Comparison of ENCODE assay signal across 9 cellular contexts in the genomic region with DNA sequence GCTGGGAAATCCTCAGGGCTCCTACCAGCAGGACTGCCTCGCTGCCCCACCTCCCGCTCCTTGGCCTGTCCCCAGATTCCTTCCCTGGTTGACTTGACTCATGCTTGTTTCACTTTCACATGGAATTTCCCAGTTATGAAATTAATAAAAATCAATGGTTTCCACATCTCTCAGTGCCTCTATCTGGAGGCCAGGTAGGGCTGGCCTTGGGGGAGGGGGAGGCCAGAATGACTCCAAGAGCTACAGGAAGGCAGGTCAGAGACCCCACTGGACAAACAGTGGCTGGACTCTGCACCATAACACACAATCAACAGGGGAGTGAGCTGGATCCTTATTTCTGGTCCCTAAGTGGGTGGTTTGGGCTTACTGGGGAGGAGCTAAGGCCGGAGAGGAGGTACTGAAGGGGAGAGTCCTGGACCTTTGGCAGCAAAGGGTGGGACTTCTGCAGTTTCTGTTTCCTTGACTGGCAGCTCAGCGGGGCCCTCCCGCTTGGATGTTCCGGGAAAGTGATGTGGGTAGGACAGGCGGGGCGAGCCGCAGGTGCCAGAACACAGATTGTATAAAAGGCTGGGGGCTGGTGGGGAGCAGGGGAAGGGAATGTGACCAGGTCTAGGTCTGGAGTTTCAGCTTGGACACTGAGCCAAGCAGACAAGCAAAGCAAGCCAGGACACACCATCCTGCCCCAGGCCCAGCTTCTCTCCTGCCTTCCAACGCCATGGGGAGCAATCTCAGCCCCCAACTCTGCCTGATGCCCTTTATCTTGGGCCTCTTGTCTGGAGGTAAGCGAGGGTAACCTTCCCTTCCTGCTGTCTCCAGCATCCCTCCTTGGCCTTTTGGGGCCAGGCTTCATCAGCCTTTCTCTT. TPM values are rescaled to one million over a fixed set of nuclear protein-coding genes. Genes with fewer than 3 reads are reported as not detected.
DNase-seq lines count a peak whose midpoint lies in the region; ATAC-seq lines count a peak whose summit lies in the region.
"Had no signal": no experiment of that assay in that cellular context is flagged by ENCODE, and none has a peak within 500 bp of the region (broad histone marks: within the 10 kb centered on the region; RNA-seq: fewer than 3 reads in every experiment).

A gene (plus strand): TSS at position 589 of the 863 bp plus-strand sequence. CDS start 127 bp downstream, at position 716.

- peak; percentile 27 for DNase-seq in stimulated activated CD4-positive, alpha-beta T cell treated with anti-CD3 and anti-CD28 coated beads, Interleukin-15, amount 100 ng/mL, for 24 hours
- no peak for DNase-seq in stimulated activated CD4-positive, alpha-beta T cell treated with anti-CD3 and anti-CD28 coated beads, Interleukin-2, amount 100 ng/mL, for 24 hours
- DNase-seq in dermis blood vessel endothelial cell, result peak; percentile 51
- peak; percentile 91 for DNase-seq in mucosa of gallbladder (ENCODE audit: low spot score)
- DNase-seq in activated CD8-positive, alpha-beta memory T cell treated with anti-CD3 and anti-CD28 coated beads, Interleukin-2, amount 50 U/mL, for 4 hours, result no peak
- DNase-seq in stimulated activated CD8-positive, alpha-beta memory T cell treated with anti-CD3 and anti-CD28 coated beads, Interleukin-4, amount 100 ng/mL, for 48 hours, result no peak

- ATAC-seq in GM21367 (IDR thresholded peaks at IDR 0.05; ENCODE audit: unreplicated experiment), result no peak
- no peak for ATAC-seq in GM21390 (IDR thresholded peaks at IDR 0.05; ENCODE audit: unreplicated experiment)

RNA-seq across cellular contexts. Expression of the gene that starts here (rescaled TPM):
- total RNA-seq in dermis blood vessel endothelial cell, result 1.6 and 2.0 TPM in 2 replicates
- 476 TPM for total RNA-seq in mucosa of gallbladder
- total RNA-seq: NCI-H460 had no signal

Comparison
In these comparisons a context has a peak if more than half of its experiments do, and no peak if none do; other contexts are left out.
1. RNA of the gene that starts here (total RNA-seq): 476 TPM in mucosa of gallbladder (single experiment); 1.6 to 2.0 TPM in dermis blood vessel endothelial cell; every median in the first group is over 100 times any median in the second.
2. DNase-seq: peak in stimulated activated CD4-positive, alpha-beta T cell treated with anti-CD3 and anti-CD28 coated beads, Interleukin-15, amount 100 ng/mL, for 24 hours (single experiment), dermis blood vessel endothelial cell (single experiment) and mucosa of gallbladder (single experiment); none in stimulated activated CD4-positive, alpha-beta T cell treated with anti-CD3 and anti-CD28 coated beads, Interleukin-2, amount 100 ng/mL, for 24 hours (0 of 2), activated CD8-positive, alpha-beta memory T cell treated with anti-CD3 and anti-CD28 coated beads, Interleukin-2, amount 50 U/mL, for 4 hours (single experiment) and stimulated activated CD8-positive, alpha-beta memory T cell treated with anti-CD3 and anti-CD28 coated beads, Interleukin-4, amount 100 ng/mL, for 48 hours (single experiment).